In the genomic region with DNA sequence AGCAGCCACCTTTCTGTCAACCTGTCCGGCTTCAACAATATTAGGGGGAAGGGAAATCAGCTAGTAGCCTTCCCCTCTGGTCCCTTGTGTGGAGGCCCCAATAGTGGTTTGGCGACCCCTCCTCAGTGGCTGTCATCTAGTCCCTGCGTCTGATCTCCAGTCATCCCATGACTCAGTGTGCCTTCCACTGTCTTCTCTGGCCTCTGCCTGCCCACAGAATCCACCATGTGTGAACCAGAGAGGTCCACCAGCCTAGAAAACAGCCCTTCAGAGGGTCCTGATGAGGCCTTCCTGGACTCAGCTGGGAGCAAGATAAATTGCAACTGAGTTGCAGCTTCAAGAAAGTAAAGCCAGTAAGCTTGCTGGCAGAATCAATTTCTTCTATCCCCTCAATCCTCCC, we compare ENCODE assay signal across 30 cellular contexts. TPM values are rescaled to one million over a fixed set of nuclear protein-coding genes. Genes with fewer than 3 reads are reported as not detected.
"Had no signal": no experiment of that assay in that cellular context is flagged by ENCODE, and none has a peak within 500 bp of the region (broad histone marks: within the 10 kb centered on the region; RNA-seq: fewer than 3 reads in every experiment).

No MANE protein-coding gene starts in this region.

- DNase-seq: activated CD4-positive, alpha-beta memory T cell treated with anti-CD3 and anti-CD28 coated beads for 36 hours; activated CD4-positive, alpha-beta T cell treated with anti-CD3 and anti-CD28 coated beads for 36 hours; activated CD4-positive, alpha-beta T cell treated with anti-CD3 and anti-CD28 coated beads, Interleukin-2, amount 10 ng/mL, durations not matched to agents 24 days and 14 days; activated CD4-positive, CD25-positive, alpha-beta regulatory T cell; activated CD4-positive, CD25-positive, alpha-beta regulatory T cell treated with anti-CD3 and anti-CD28 coated beads, Interleukin-2, amount 50 U/mL, for 72 hours; activated CD8-positive, alpha-beta memory T cell treated with anti-CD3 and anti-CD28 coated beads, Interleukin-2, amount 10 ng/mL, durations not matched to agents 7 days and 5 days; activated naive CD4-positive, alpha-beta T cell treated with anti-CD3 and anti-CD28 coated beads for 36 hours; activated naive CD8-positive, alpha-beta T cell treated with anti-CD3 and anti-CD28 coated beads for 36 hours; activated naive CD8-positive, alpha-beta T cell treated with anti-CD3 and anti-CD28 coated beads, Interleukin-2, amount 50 U/mL, for 24 hours; activated T-cell treated with anti-CD3 and anti-CD28 coated beads, Interleukin-2, amount 50 U/mL, for 4 hours; amygdala; aorta; effector CD8-positive, alpha-beta T cell; foreskin fibroblast; glutamatergic neuron; T-helper 2 cell had no signal

- H3K4me3 ChIP-seq: adrenal gland, breast epithelium, cardiac muscle cell, coronary artery, heart left ventricle had no signal

- ATAC-seq: activated CD4-positive, alpha-beta T cell treated with anti-CD3 and anti-CD28 coated beads for 36 hours; activated CD8-positive, alpha-beta memory T cell treated with anti-CD3 and anti-CD28 coated beads, Interleukin-2, amount 10 ng/mL, durations not matched to agents 7 days and 5 days; activated CD8-positive, alpha-beta T cell treated with anti-CD3 and anti-CD28 coated beads, Interleukin-2, amount 10 ng/mL, durations not matched to agents 7 days and 5 days; activated naive CD8-positive, alpha-beta T cell treated with anti-CD3 and anti-CD28 coated beads, Interleukin-2, amount 50 U/mL, for 24 hours; activated T-cell treated with anti-CD3 and anti-CD28 coated beads, Interleukin-2, amount 50 U/mL, for 4 hours; esophagus mucosa; heart left ventricle had no signal

- H3K36me3 ChIP-seq: breast epithelium had no signal

- H3K4me3 Mint-ChIP-seq: activated CD4-positive, alpha-beta memory T cell treated with anti-CD3 and anti-CD28 coated beads for 36 hours; activated CD4-positive, alpha-beta T cell treated with anti-CD3 and anti-CD28 coated beads for 36 hours; activated CD4-positive, alpha-beta T cell treated with anti-CD3 and anti-CD28 coated beads, Interleukin-2, amount 10 ng/mL, durations not matched to agents 24 days and 14 days; activated CD8-positive, alpha-beta memory T cell treated with anti-CD3 and anti-CD28 coated beads, Interleukin-2, amount 10 ng/mL, durations not matched to agents 7 days and 5 days; activated CD8-positive, alpha-beta T cell treated with anti-CD3 and anti-CD28 coated beads, Interleukin-2, amount 10 ng/mL, durations not matched to agents 7 days and 5 days; activated naive CD4-positive, alpha-beta T cell treated with anti-CD3 and anti-CD28 coated beads for 36 hours; activated naive CD4-positive, alpha-beta T cell treated with anti-CD3 and anti-CD28 coated beads, Interleukin-2, amount 50 U/mL, for 24 hours; activated naive CD8-positive, alpha-beta T cell treated with anti-CD3 and anti-CD28 coated beads for 36 hours; activated naive CD8-positive, alpha-beta T cell treated with anti-CD3 and anti-CD28 coated beads, Interleukin-2, amount 50 U/mL, for 24 hours; activated T-cell treated with anti-CD3 and anti-CD28 coated beads, Interleukin-2, amount 50 U/mL, for 4 hours; brain; central memory CD8-positive, alpha-beta T cell had no signal

- H3K36me3 Mint-ChIP-seq: activated CD4-positive, alpha-beta memory T cell treated with anti-CD3 and anti-CD28 coated beads for 36 hours; activated CD8-positive, alpha-beta memory T cell treated with anti-CD3 and anti-CD28 coated beads, Interleukin-2, amount 10 ng/mL, durations not matched to agents 7 days and 5 days; activated naive CD4-positive, alpha-beta T cell treated with anti-CD3 and anti-CD28 coated beads, Interleukin-2, amount 50 U/mL, for 24 hours; brain had no signal

- H3K9me3 Mint-ChIP-seq: activated CD4-positive, alpha-beta memory T cell treated with anti-CD3 and anti-CD28 coated beads for 36 hours; activated CD4-positive, alpha-beta T cell treated with anti-CD3 and anti-CD28 coated beads, Interleukin-2, amount 10 ng/mL, durations not matched to agents 24 days and 14 days; activated naive CD4-positive, alpha-beta T cell treated with anti-CD3 and anti-CD28 coated beads for 36 hours; activated naive CD4-positive, alpha-beta T cell treated with anti-CD3 and anti-CD28 coated beads, Interleukin-2, amount 50 U/mL, for 24 hours; activated naive CD8-positive, alpha-beta T cell treated with anti-CD3 and anti-CD28 coated beads for 36 hours; activated naive CD8-positive, alpha-beta T cell treated with anti-CD3 and anti-CD28 coated beads, Interleukin-2, amount 50 U/mL, for 24 hours; activated T-cell treated with anti-CD3 and anti-CD28 coated beads, Interleukin-2, amount 50 U/mL, for 4 hours; activated T-helper 2 cell treated with anti-CD3 and anti-CD28 coated beads, Interferon-gamma antibody, Interleukin-2, Interleukin-4, amounts not matched to agents 10 μg/mL and 5 μg/mL and 100 μg/mL, durations not matched to agents 14 hours and 24 hours and 36 hours; central memory CD8-positive, alpha-beta T cell had no signal

- H3K9me3 ChIP-seq: adrenal gland, breast epithelium, heart left ventricle had no signal

- H3K27ac ChIP-seq: adrenal gland, breast epithelium, cardiac muscle cell, coronary artery, heart left ventricle had no signal

- H3K27ac Mint-ChIP-seq: activated CD4-positive, alpha-beta memory T cell treated with anti-CD3 and anti-CD28 coated beads for 36 hours; activated CD4-positive, alpha-beta T cell treated with anti-CD3 and anti-CD28 coated beads for 36 hours; activated CD8-positive, alpha-beta memory T cell treated with anti-CD3 and anti-CD28 coated beads, Interleukin-2, amount 10 ng/mL, durations not matched to agents 7 days and 5 days; activated CD8-positive, alpha-beta T cell treated with anti-CD3 and anti-CD28 coated beads, Interleukin-2, amount 10 ng/mL, durations not matched to agents 7 days and 5 days; activated naive CD4-positive, alpha-beta T cell treated with anti-CD3 and anti-CD28 coated beads for 36 hours; activated naive CD4-positive, alpha-beta T cell treated with anti-CD3 and anti-CD28 coated beads, Interleukin-2, amount 50 U/mL, for 24 hours; activated naive CD8-positive, alpha-beta T cell treated with anti-CD3 and anti-CD28 coated beads for 36 hours; activated naive CD8-positive, alpha-beta T cell treated with anti-CD3 and anti-CD28 coated beads, Interleukin-2, amount 50 U/mL, for 24 hours; activated T-helper 2 cell treated with anti-CD3 and anti-CD28 coated beads, Interferon-gamma antibody, Interleukin-2, Interleukin-4, amounts not matched to agents 10 μg/mL and 5 μg/mL and 100 μg/mL, durations not matched to agents 14 hours and 24 hours and 36 hours; brain had no signal

- H3K27me3 ChIP-seq: adrenal gland, breast epithelium, cardiac muscle cell had no signal

RNA-seq across cellular contexts. Expression of a gene that starts 13.6 kb away (rescaled TPM):
- total RNA-seq: activated CD4-positive, alpha-beta memory T cell treated with anti-CD3 and anti-CD28 coated beads for 36 hours; activated CD8-positive, alpha-beta memory T cell treated with anti-CD3 and anti-CD28 coated beads, Interleukin-2, amount 10 ng/mL, durations not matched to agents 7 days and 5 days; activated CD8-positive, alpha-beta T cell treated with anti-CD3 and anti-CD28 coated beads, Interleukin-2, amount 10 ng/mL, durations not matched to agents 7 days and 5 days; activated naive CD8-positive, alpha-beta T cell treated with anti-CD3 and anti-CD28 coated beads for 36 hours; activated T-helper 2 cell treated with anti-CD3 and anti-CD28 coated beads, Interferon-gamma antibody, Interleukin-2, Interleukin-4, amounts not matched to agents 10 μg/mL and 5 μg/mL and 100 μg/mL, durations not matched to agents 14 hours and 24 hours and 36 hours; dermis microvascular lymphatic vessel endothelial cell; esophagus mucosa; frontal cortex; T-helper 1 cell treated with Interleukin-12 subunit alpha and Interleukin-12 subunit beta and Interleukin-4 antibody, amounts not matched to agents 30 ng/mL and 1 ng/mL, for 36 hours had no signal
